ENCODE assay signal across 1 cellular context in the genomic region with DNA sequence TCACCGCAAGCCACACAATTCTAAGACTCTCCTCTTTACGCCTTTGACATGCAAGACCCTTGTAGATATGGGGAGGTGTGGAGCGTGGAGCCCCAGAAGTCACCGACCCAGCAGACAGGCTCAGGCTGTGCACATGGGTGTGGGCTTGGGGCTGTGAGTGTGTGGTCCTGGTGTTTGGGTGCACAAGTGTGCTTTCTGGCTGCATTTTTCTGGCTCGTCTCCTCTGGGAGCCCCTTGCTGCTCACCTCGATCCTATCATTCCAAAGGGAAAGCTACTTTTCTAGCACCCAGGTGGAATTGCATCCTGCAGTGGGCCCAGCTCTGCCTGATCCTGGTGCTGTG.
TF ChIP-seq lines count a peak whose summit lies in the region.

No MANE protein-coding gene starts in this region.

TF ChIP-seq in H1, 55 proteins besides CTCF, POLR2A, EP300 and RAD21:
- TF ChIP-seq SUZ12 (IDR thresholded peaks at IDR 0.05; ENCODE audit: low read length) (no peak), YY1 (IDR thresholded peaks at IDR 0.05; ENCODE audit: low read depth, low read length) (no peak), BCL11A (IDR thresholded peaks at IDR 0.05; ENCODE audit: low read depth in 2 of 2, low read length in 2 of 2) (no peak), SP2 (IDR thresholded peaks at IDR 0.05; ENCODE audit: low read length) (no peak), ZNF274 (IDR thresholded peaks at IDR 0.05; ENCODE audit: borderline replicate concordance, extremely low read depth, low read length) (no peak)
TF ChIP-seq in H1: peak in this region for 0.
